In genomic region chr4:78592104-78592783, GRCh38 we compare ENCODE assay signal across 8 cellular contexts. TPM values are rescaled to one million over a fixed set of nuclear protein-coding genes. Genes with fewer than 3 reads are reported as not detected.
A peak's percentile ranks its signal among the peaks of the same experiment; 100 is the strongest.
DNase-seq lines count a peak whose midpoint lies in the region; ATAC-seq, FAIRE-seq and TF ChIP-seq lines count a peak whose summit lies in the region.

No MANE protein-coding gene starts in this region.

- no peak overlapping the region for H4K91ac ChIP-seq in trophoblast cell (ENCODE audit: low read depth, low read length)

- no peaks in the 10 kb centered on the region for H3K4me1 ChIP-seq in astrocyte (ENCODE audit: insufficient read depth, low read length)
- H3K4me1 ChIP-seq in trophoblast cell (ENCODE audit: control insufficient read depth in 1 of 2, insufficient read depth in 2 of 2, low read length in 2 of 2) = no peaks in the 10 kb centered on the region
- H3K4me1 ChIP-seq in thyroid gland = no peaks in the 10 kb centered on the region

- no peaks in the 10 kb centered on the region for H3K4me1 Mint-ChIP-seq in activated CD4-positive, alpha-beta T cell treated with anti-CD3 and anti-CD28 coated beads, Interleukin-2, amount 10 ng/mL, durations not matched to agents 7 days and 5 days
- H3K4me1 Mint-ChIP-seq in astrocyte (ENCODE audit: low read depth, unreplicated experiment) = no peaks in the 10 kb centered on the region

- no peak overlapping the region for H3K4me3 Mint-ChIP-seq in activated CD4-positive, alpha-beta T cell treated with anti-CD3 and anti-CD28 coated beads, Interleukin-2, amount 10 ng/mL, durations not matched to agents 7 days and 5 days
- no peak overlapping the region for H3K4me3 Mint-ChIP-seq in astrocyte (ENCODE audit: unreplicated experiment)

- no peak overlapping the region for H4K8ac ChIP-seq in trophoblast cell (ENCODE audit: low read depth, low read length)

- no peak overlapping the region for H3K4ac ChIP-seq in trophoblast cell (ENCODE audit: low read depth, low read length)

- H3K79me1 ChIP-seq in trophoblast cell (ENCODE audit: low read length) = no peaks in the 10 kb centered on the region

- H3K14ac ChIP-seq in trophoblast cell (ENCODE audit: low read length) = no peak overlapping the region

- CTCF ChIA-PET in activated CD4-positive, alpha-beta T cell treated with anti-CD3 and anti-CD28 coated beads, Interleukin-2, amount 10 ng/mL, durations not matched to agents 7 days and 5 days (lab: Charles Lee) = interaction anchor here (1.0 to 1.3 kb wide), 3 partner anchors 10 to 55 kb away, joined by 3 to 4 read pairs (median 3); no protein-coding TSS in a partner anchor

- intact Hi-C loops in thyroid gland (cut with DNase I) = no loop called here
- intact Hi-C loops in posterior vena cava (cut with DNase I) = no loop called here

- peak; percentile 14 to 15 for DNase-seq in activated CD4-positive, alpha-beta T cell treated with anti-CD3 and anti-CD28 coated beads, Interleukin-2, amount 50 U/mL, for 48 hours
- no peak for DNase-seq in activated CD4-positive, alpha-beta T cell treated with anti-CD3 and anti-CD28 coated beads, Interleukin-2, amount 10 ng/mL, durations not matched to agents 7 days and 5 days
- DNase-seq in astrocyte (ENCODE audit: low read depth) = no peak
- DNase-seq in trophoblast cell = peak; percentile 7 to 22
- no peak for DNase-seq in thyroid gland
- DNase-seq in posterior vena cava (ENCODE audit: low spot score) = no peak

- no peaks in the 10 kb centered on the region for H4K20me1 ChIP-seq in astrocyte (ENCODE audit: insufficient read depth, low read length)

- no peak overlapping the region for H3K18ac ChIP-seq in trophoblast cell (ENCODE audit: low read length)

- no peak overlapping the region for H3K23ac ChIP-seq in trophoblast cell (ENCODE audit: low read length)

- H2BK5ac ChIP-seq in trophoblast cell (ENCODE audit: low read depth, low read length, poor library complexity) = no peak overlapping the region

- no peak overlapping the region for H3K27ac Mint-ChIP-seq in activated CD4-positive, alpha-beta T cell treated with anti-CD3 and anti-CD28 coated beads, Interleukin-2, amount 10 ng/mL, durations not matched to agents 7 days and 5 days
- no peak overlapping the region for H3K27ac Mint-ChIP-seq in astrocyte (ENCODE audit: unreplicated experiment)

- H3K36me3 ChIP-seq in astrocyte (ENCODE audit: insufficient read depth, low read length) (no peaks in the 10 kb centered on the region), trophoblast cell (ENCODE audit: control insufficient read depth in 1 of 2, insufficient read depth in 2 of 2, low read length in 2 of 2) (peaks cover 13 to 38% of the 10 kb centered on the region in 2 experiments), thyroid gland (peaks cover 0 to 8% of the 10 kb centered on the region in 2 donors)

- H3K27me3 ChIP-seq in astrocyte (ENCODE audit: insufficient read depth, low read length) (no peaks in the 10 kb centered on the region), trophoblast cell (ENCODE audit: insufficient read depth, low read length) (no peaks in the 10 kb centered on the region), thyroid gland (no peaks in the 10 kb centered on the region)

- H2AFZ ChIP-seq in astrocyte (ENCODE audit: low read depth, low read length) (no peak overlapping the region), trophoblast cell (ENCODE audit: insufficient read depth, low read length, poor library complexity) (no peak overlapping the region)

- no peak overlapping the region for H4K12ac ChIP-seq in trophoblast cell (ENCODE audit: low read depth, low read length)

- peak; percentile 18 for TF ChIP-seq CTCF in astrocyte (IDR thresholded peaks at IDR 0.05; ENCODE audit: insufficient read depth, low read depth, low read length)
- TF ChIP-seq CTCF in thyroid gland (IDR thresholded peaks at IDR 0.05) = peak in 1 of 6 experiments; percentile 19

- no peak overlapping the region for H3K9ac ChIP-seq in astrocyte (ENCODE audit: low read length)
- H3K9ac ChIP-seq in trophoblast cell (ENCODE audit: low read length) = no peak overlapping the region

- peak; percentile 57 for ATAC-seq in HG02642 (IDR thresholded peaks at IDR 0.05; ENCODE audit: poor library complexity, unreplicated experiment)
- no peak for ATAC-seq in HG03196 (IDR thresholded peaks at IDR 0.05; ENCODE audit: unreplicated experiment)

- no peak overlapping the region for H2BK12ac ChIP-seq in trophoblast cell (ENCODE audit: low read length)

- peaks cover 4% of the 10 kb centered on the region for H3K27me3 Mint-ChIP-seq in activated CD4-positive, alpha-beta T cell treated with anti-CD3 and anti-CD28 coated beads, Interleukin-2, amount 10 ng/mL, durations not matched to agents 7 days and 5 days
- no peaks in the 10 kb centered on the region for H3K27me3 Mint-ChIP-seq in astrocyte (ENCODE audit: low read depth, unreplicated experiment)

- H3K4me2 ChIP-seq in astrocyte (ENCODE audit: low read length) (no peak overlapping the region), trophoblast cell (ENCODE audit: low read length) (no peak overlapping the region)

- no peaks in the 10 kb centered on the region for H3K9me3 ChIP-seq in astrocyte (ENCODE audit: insufficient read depth, low read depth, low read length)
- no peaks in the 10 kb centered on the region for H3K9me3 ChIP-seq in trophoblast cell (ENCODE audit: insufficient read depth, low read depth, low read length)
- H3K9me3 ChIP-seq in thyroid gland = no peaks in the 10 kb centered on the region

- no peak overlapping the region for H2AK5ac ChIP-seq in trophoblast cell (ENCODE audit: low read length)

- POLR2A ChIA-PET in activated CD4-positive, alpha-beta T cell treated with anti-CD3 and anti-CD28 coated beads, Interleukin-2, amount 10 ng/mL, durations not matched to agents 7 days and 5 days (lab: Charles Lee) = no interaction called here

- WGBS in trophoblast cell (ENCODE audit: extremely low coverage, insufficient coverage, insufficient read length) = no CpG with 5 or more reads among the region's 3 CpGs
- WGBS in thyroid gland, 2 donors = 86 to 90% methylated on average over 3 of the region's 3 CpGs

- no peak overlapping the region for H3K27ac ChIP-seq in astrocyte (ENCODE audit: low read depth, low read length)
- no peak overlapping the region for H3K27ac ChIP-seq in trophoblast cell (ENCODE audit: low read depth, low read length)
- no peak overlapping the region for H3K27ac ChIP-seq in thyroid gland

- FAIRE-seq in astrocyte (lab: Jason Lieb, UNC) = no peak

- no peak for TF ChIP-seq POLR2A in thyroid gland (IDR thresholded peaks at IDR 0.05)

- no peaks in the 10 kb centered on the region for H3K9me3 Mint-ChIP-seq in activated CD4-positive, alpha-beta T cell treated with anti-CD3 and anti-CD28 coated beads, Interleukin-2, amount 10 ng/mL, durations not matched to agents 7 days and 5 days
- no peaks in the 10 kb centered on the region for H3K9me3 Mint-ChIP-seq in astrocyte (ENCODE audit: unreplicated experiment)

- H3K79me2 ChIP-seq in astrocyte (ENCODE audit: insufficient read depth, low read length) (no peaks in the 10 kb centered on the region), trophoblast cell (ENCODE audit: control insufficient read depth, insufficient read depth, low read length, poor library complexity) (no peaks in the 10 kb centered on the region)

- no peak overlapping the region for H2BK120ac ChIP-seq in trophoblast cell (ENCODE audit: insufficient read depth, low read length, poor library complexity)

- no peaks in the 10 kb centered on the region for H3K36me3 Mint-ChIP-seq in activated CD4-positive, alpha-beta T cell treated with anti-CD3 and anti-CD28 coated beads, Interleukin-2, amount 10 ng/mL, durations not matched to agents 7 days and 5 days (ENCODE audit: low read depth)
- peaks cover 13% of the 10 kb centered on the region for H3K36me3 Mint-ChIP-seq in astrocyte (ENCODE audit: low read depth, unreplicated experiment)

- H3K4me3 ChIP-seq in astrocyte (ENCODE audit: insufficient read depth, low read depth, low read length) = no peak overlapping the region
- H3K4me3 ChIP-seq in trophoblast cell (ENCODE audit: low read depth, low read length) = no peak overlapping the region
- no peak overlapping the region for H3K4me3 ChIP-seq in thyroid gland (replicated peaks in 1 of 3)

RNA-seq across cellular contexts. Expression of gene ANXA3, which starts 40.7 kb away (rescaled TPM):
- 1 to 10 TPM; 1.2 to 2.2 TPM for total RNA-seq in activated CD4-positive, alpha-beta T cell treated with anti-CD3 and anti-CD28 coated beads, Interleukin-2, amount 10 ng/mL, durations not matched to agents 7 days and 5 days
- total RNA-seq in astrocyte = 43.0 and 68.7 TPM in 2 replicates
- polyA plus RNA-seq in trophoblast cell (2013) = 245 and 254 TPM in 2 replicates
- 100 to 1,000 TPM in 3 of 4 donors, 10 to 100 TPM in 1; 98.7 to 213 (median 156) TPM for total RNA-seq in thyroid gland
- 10 to 100 TPM; 13.8 to 20.0 TPM for total RNA-seq in posterior vena cava

Comparison
In these comparisons a context has a peak if more than half of its experiments do, and no peak if none do; other contexts are left out.
1. DNase-seq: peak in activated CD4-positive, alpha-beta T cell treated with anti-CD3 and anti-CD28 coated beads, Interleukin-2, amount 50 U/mL, for 48 hours (2 of 2) and trophoblast cell (2 of 2); none in activated CD4-positive, alpha-beta T cell treated with anti-CD3 and anti-CD28 coated beads, Interleukin-2, amount 10 ng/mL, durations not matched to agents 7 days and 5 days (single experiment), astrocyte (single experiment), thyroid gland (0 of 2) and posterior vena cava (single experiment).
2. RNA of gene ANXA3, which starts 40.7 kb away (total RNA-seq): 98.7 to 213 TPM in thyroid gland, 43.0 to 68.7 TPM in astrocyte and 13.8 to 20.0 TPM in posterior vena cava; 1.2 to 2.2 TPM in activated CD4-positive, alpha-beta T cell treated with anti-CD3 and anti-CD28 coated beads, Interleukin-2, amount 10 ng/mL, durations not matched to agents 7 days and 5 days; every median in the first group is over 4 times any median in the second.